ENCODE assay signal across 17 cellular contexts in the genomic region with DNA sequence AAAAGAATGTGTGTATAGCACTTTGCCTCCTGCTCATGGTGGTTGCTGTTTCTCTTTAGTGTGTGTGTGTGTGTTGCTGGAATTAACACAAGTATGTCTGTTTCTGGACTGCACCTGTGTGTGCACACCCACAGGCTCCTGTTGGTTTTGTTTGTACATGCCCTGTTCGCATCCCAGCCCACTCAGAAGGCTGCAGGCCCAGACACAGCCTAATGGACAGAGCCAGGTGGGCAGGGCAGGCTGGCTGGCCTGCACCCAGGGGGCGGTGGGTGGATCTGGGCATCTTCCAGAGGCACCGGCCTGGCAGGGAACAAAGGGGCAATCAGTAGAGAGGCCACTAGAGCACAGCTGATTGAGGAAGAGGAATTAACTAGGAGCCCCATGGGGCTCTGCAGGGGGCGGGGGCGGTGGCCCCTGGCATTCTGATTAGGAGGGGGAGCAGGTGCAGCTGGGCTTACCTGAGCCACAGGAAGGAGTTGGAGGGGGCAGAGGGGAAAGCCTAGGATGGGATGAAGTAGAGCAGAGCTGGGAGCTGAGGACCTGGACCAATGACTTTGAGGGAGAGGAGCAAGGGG. TPM values are rescaled to one million over a fixed set of nuclear protein-coding genes. Genes with fewer than 3 reads are reported as not detected.
A peak's percentile ranks its signal among the peaks of the same experiment; 100 is the strongest.
DNase-seq lines count a peak whose midpoint lies in the region; ATAC-seq and TF ChIP-seq lines count a peak whose summit lies in the region.
"Had no signal": no experiment of that assay in that cellular context is flagged by ENCODE, and none has a peak within 500 bp of the region (broad histone marks: within the 10 kb centered on the region; RNA-seq: fewer than 3 reads in every experiment).

No MANE protein-coding gene starts in this region.

- peak overlapping the region in 1 of 5 experiments; percentile 1 for H3K4me3 Mint-ChIP-seq in brain
- H3K4me3 Mint-ChIP-seq in CD4-positive, alpha-beta T cell = no peak overlapping the region
- no peak overlapping the region for H3K4me3 Mint-ChIP-seq in stimulated activated effector memory CD8-positive, alpha-beta T cell treated with anti-CD3 and anti-CD28 coated beads, Interleukin-12 subunit alpha, Interleukin-12 subunit beta, amount 100 ng/mL, for 72 hours
- H3K4me3 Mint-ChIP-seq: naive thymus-derived CD8-positive, alpha-beta T cell had no signal

- H3K27me3 Mint-ChIP-seq in brain = peaks cover 42% of the 10 kb centered on the region
- H3K27me3 Mint-ChIP-seq in CD4-positive, alpha-beta T cell = peaks cover 70% of the 10 kb centered on the region

- TF ChIP-seq CTCF in brain (conservative IDR thresholded peaks at IDR 0.05) = no peak
- TF ChIP-seq CTCF in stomach (IDR thresholded peaks at IDR 0.05) = no peak
- TF ChIP-seq CTCF in CD4-positive, alpha-beta T cell (IDR thresholded peaks at IDR 0.05) = no peak

- POLR2A ChIA-PET in CD4-positive, alpha-beta T cell (lab: Charles Lee) = no interaction called here

- TF ChIP-seq POLR2A in stomach (IDR thresholded peaks at IDR 0.05) = no peak

- peak overlapping the region; percentile 0 to 62 (median 37) for H3K27ac Mint-ChIP-seq in brain
- no peak overlapping the region for H3K27ac Mint-ChIP-seq in CD4-positive, alpha-beta T cell
- H3K27ac Mint-ChIP-seq in stimulated activated effector memory CD8-positive, alpha-beta T cell treated with anti-CD3 and anti-CD28 coated beads, Interleukin-12 subunit alpha, Interleukin-12 subunit beta, amount 100 ng/mL, for 72 hours = no peak overlapping the region
- H3K27ac Mint-ChIP-seq: naive thymus-derived CD8-positive, alpha-beta T cell had no signal

- H3K9me3 Mint-ChIP-seq in brain = no peaks in the 10 kb centered on the region
- no peaks in the 10 kb centered on the region for H3K9me3 Mint-ChIP-seq in CD4-positive, alpha-beta T cell
- no peaks in the 10 kb centered on the region for H3K9me3 Mint-ChIP-seq in stimulated activated effector memory CD8-positive, alpha-beta T cell treated with anti-CD3 and anti-CD28 coated beads, Interleukin-12 subunit alpha, Interleukin-12 subunit beta, amount 100 ng/mL, for 72 hours
- H3K9me3 Mint-ChIP-seq: naive thymus-derived CD8-positive, alpha-beta T cell had no signal

- no peak overlapping the region for H3K27ac ChIP-seq in stomach
- H3K27ac ChIP-seq in CD4-positive, alpha-beta T cell (ENCODE audit: low read depth, low read length) = no peak overlapping the region
- H3K27ac ChIP-seq: right atrium auricular region, vagina had no signal

- CTCF ChIA-PET in CD4-positive, alpha-beta T cell (lab: Charles Lee) = no interaction called here

- intact Hi-C loops in stomach (cut with DNase I; ENCODE audit: low total_unique reads) = loop anchor here (10.0 kb wide), 1 partner anchor 185 kb away; no protein-coding TSS in a partner anchor
- intact Hi-C loops in CD4-positive, alpha-beta T cell (cut with DNase I, micrococcal nuclease) = no loop called here

- no peaks in the 10 kb centered on the region for H3K36me3 Mint-ChIP-seq in brain
- no peaks in the 10 kb centered on the region for H3K36me3 Mint-ChIP-seq in CD4-positive, alpha-beta T cell (ENCODE audit: low read depth)
- no peaks in the 10 kb centered on the region for H3K36me3 Mint-ChIP-seq in stimulated activated effector memory CD8-positive, alpha-beta T cell treated with anti-CD3 and anti-CD28 coated beads, Interleukin-12 subunit alpha, Interleukin-12 subunit beta, amount 100 ng/mL, for 72 hours
- H3K36me3 Mint-ChIP-seq: naive thymus-derived CD8-positive, alpha-beta T cell had no signal

- no peak overlapping the region for H3K4me3 ChIP-seq in stomach
- H3K4me3 ChIP-seq: right atrium auricular region, vagina had no signal

- peak; percentile 96 for DNase-seq in NCI-H1417 treated with DMSO at 0.1 percent for 48 hours (lab: John Stamatoyannopoulos, UW)
- DNase-seq in NCI-H345 (lab: John Stamatoyannopoulos, UW) = peak; percentile 98
- DNase-seq in stomach = peak; percentile 26
- no peak for DNase-seq in CD4-positive, alpha-beta T cell
- no peak for DNase-seq in activated naive CD4-positive, alpha-beta T cell (lab: John Stamatoyannopoulos, UW)
- DNase-seq in stimulated activated effector memory CD8-positive, alpha-beta T cell treated with anti-CD3 and anti-CD28 coated beads, Interleukin-12 subunit alpha, Interleukin-12 subunit beta, amount 100 ng/mL, for 72 hours (ENCODE audit: low spot score in 2 of 2) = no peak
- DNase-seq: activated CD4-positive, alpha-beta T cell treated with anti-CD3 and anti-CD28 coated beads for 4 hours; activated T-cell treated with anti-CD3 and anti-CD28 coated beads, Interleukin-2, amount 50 U/mL, for 1 hour; dermis blood vessel endothelial cell; naive thymus-derived CD8-positive, alpha-beta T cell; NCI-H446; RPMI8226; stimulated activated CD4-positive, alpha-beta T cell treated with anti-CD3 and anti-CD28 coated beads, Interleukin-4, amount 100 ng/mL, for 24 hours; T-helper 2 cell had no signal

- peaks cover 67% of the 10 kb centered on the region for H3K4me1 Mint-ChIP-seq in brain
- no peaks in the 10 kb centered on the region for H3K4me1 Mint-ChIP-seq in CD4-positive, alpha-beta T cell (ENCODE audit: low read depth)
- no peaks in the 10 kb centered on the region for H3K4me1 Mint-ChIP-seq in stimulated activated effector memory CD8-positive, alpha-beta T cell treated with anti-CD3 and anti-CD28 coated beads, Interleukin-12 subunit alpha, Interleukin-12 subunit beta, amount 100 ng/mL, for 72 hours

- peaks cover 0 to 91% (median 47%) of the 10 kb centered on the region in 3 donors for H3K27me3 ChIP-seq in stomach
- peaks cover 16% of the 10 kb centered on the region for H3K27me3 ChIP-seq in CD4-positive, alpha-beta T cell (ENCODE audit: control insufficient read depth, insufficient read depth, low read length)
- H3K27me3 ChIP-seq: vagina had no signal

- H3K9me3 ChIP-seq in stomach = no peaks in the 10 kb centered on the region
- no peaks in the 10 kb centered on the region for H3K9me3 ChIP-seq in CD4-positive, alpha-beta T cell (ENCODE audit: control insufficient read depth, low read length)
- H3K9me3 ChIP-seq: right atrium auricular region, vagina had no signal

- no peak for ATAC-seq in CD4-positive, alpha-beta T cell (ENCODE audit: poor library complexity)
- ATAC-seq in stimulated activated effector memory CD8-positive, alpha-beta T cell treated with anti-CD3 and anti-CD28 coated beads, Interleukin-12 subunit alpha, Interleukin-12 subunit beta, amount 100 ng/mL, for 72 hours = no peak
- ATAC-seq: naive thymus-derived CD8-positive, alpha-beta T cell had no signal

- no peaks in the 10 kb centered on the region for H3K36me3 ChIP-seq in stomach
- H3K36me3 ChIP-seq: right atrium auricular region, vagina had no signal

- no peak for TF ChIP-seq EP300 in stomach (IDR thresholded peaks at IDR 0.05)

- H3K4me1 ChIP-seq in stomach = no peaks in the 10 kb centered on the region
- H3K4me1 ChIP-seq: right atrium auricular region had no signal

- WGBS in stomach, 5 donors = 20 to 37% (median 27%) methylated on average over 5 of the region's 5 CpGs; no CpG with 5 or more reads in 1 of the 5 donors

RNA-seq across cellular contexts. Expression of a gene that starts 21.9 kb away (rescaled TPM):
- polyA plus RNA-seq in brain (ENCODE audit: insufficient read depth, low read depth, low replicate concordance) (3.3 TPM), stomach (10 to 100 TPM in 1 of 3 donors, 1 to 10 TPM in 2; 5.2 to 19.9 (median 8.4) TPM)
- total RNA-seq in stomach = 10 to 100 TPM in 1 of 5 donors, 1 to 10 TPM in 3, not detected in 1; 2.8 to 18.7 (median 4.4) TPM
- total RNA-seq in CD4-positive, alpha-beta T cell = 1 to 10 TPM; 1.0 to 1.2 TPM

RNA-seq across cellular contexts. Expression of a gene that starts 50.2 kb away (rescaled TPM):
- polyA plus RNA-seq in brain (ENCODE audit: insufficient read depth, low read depth, low replicate concordance) (22.0 TPM), stomach (10 to 100 TPM; 11.2 to 17.7 (median 11.6) TPM)
- 10 to 100 TPM in 2 of 5 donors, 1 to 10 TPM in 3; 4.3 to 58.9 (median 9.5) TPM for total RNA-seq in stomach
- 10 to 100 TPM in 1 of 2 experiments, 1 to 10 TPM in 1; 9.7 to 10.5 TPM for total RNA-seq in CD4-positive, alpha-beta T cell

Comparison
In these comparisons a context has a peak if more than half of its experiments do, and no peak if none do; other contexts are left out.
1. DNase-seq: peak in NCI-H1417 treated with DMSO at 0.1 percent for 48 hours (single experiment), NCI-H345 (single experiment) and stomach (single experiment); none in CD4-positive, alpha-beta T cell (0 of 10), activated naive CD4-positive, alpha-beta T cell (0 of 4) and stimulated activated effector memory CD8-positive, alpha-beta T cell treated with anti-CD3 and anti-CD28 coated beads, Interleukin-12 subunit alpha, Interleukin-12 subunit beta, amount 100 ng/mL, for 72 hours (0 of 2).
2. H3K27ac Mint-ChIP-seq: peak in brain (5 of 5); none in CD4-positive, alpha-beta T cell (single experiment) and stimulated activated effector memory CD8-positive, alpha-beta T cell treated with anti-CD3 and anti-CD28 coated beads, Interleukin-12 subunit alpha, Interleukin-12 subunit beta, amount 100 ng/mL, for 72 hours (single experiment).